Comparison of ENCODE assay signal across 1 cellular context in the genomic region with DNA sequence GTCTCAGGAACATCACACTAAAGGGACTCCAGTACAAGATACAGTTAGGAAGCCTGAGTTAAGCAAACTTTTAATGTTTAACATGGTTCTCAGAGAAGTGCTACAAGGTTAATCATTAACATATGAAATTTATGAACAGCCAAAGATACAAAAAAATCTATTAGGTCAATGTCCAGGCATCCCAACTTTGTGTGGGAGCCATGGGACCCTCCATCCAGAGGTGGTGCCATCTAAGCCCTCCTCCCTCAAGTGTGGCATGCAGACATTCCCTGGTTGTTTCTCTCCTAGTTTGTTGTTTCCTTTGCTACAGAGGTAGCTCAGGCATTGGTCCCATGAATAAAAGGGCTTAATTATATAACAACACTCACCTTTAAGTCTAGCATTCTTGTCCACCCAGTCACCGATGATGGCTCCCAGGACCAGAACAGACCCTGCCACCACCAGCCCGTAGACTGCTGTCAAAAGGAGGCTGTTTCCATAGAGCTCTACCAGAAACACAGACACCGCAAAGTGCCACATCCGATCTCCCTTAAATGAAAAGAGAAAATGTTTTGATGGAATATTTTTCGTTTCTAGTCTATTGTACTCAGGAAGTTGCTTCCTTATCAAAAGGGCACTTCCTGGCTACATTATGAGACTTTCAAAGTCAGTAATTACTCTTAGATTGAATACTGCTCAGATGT.
TF ChIP-seq lines count a peak whose summit lies in the region.

No MANE protein-coding gene starts in this region.

TF ChIP-seq in GM23338, 12 proteins besides CTCF, POLR2A, EP300 and RAD21 (continued from another document):
- TF ChIP-seq, protein P1, sequence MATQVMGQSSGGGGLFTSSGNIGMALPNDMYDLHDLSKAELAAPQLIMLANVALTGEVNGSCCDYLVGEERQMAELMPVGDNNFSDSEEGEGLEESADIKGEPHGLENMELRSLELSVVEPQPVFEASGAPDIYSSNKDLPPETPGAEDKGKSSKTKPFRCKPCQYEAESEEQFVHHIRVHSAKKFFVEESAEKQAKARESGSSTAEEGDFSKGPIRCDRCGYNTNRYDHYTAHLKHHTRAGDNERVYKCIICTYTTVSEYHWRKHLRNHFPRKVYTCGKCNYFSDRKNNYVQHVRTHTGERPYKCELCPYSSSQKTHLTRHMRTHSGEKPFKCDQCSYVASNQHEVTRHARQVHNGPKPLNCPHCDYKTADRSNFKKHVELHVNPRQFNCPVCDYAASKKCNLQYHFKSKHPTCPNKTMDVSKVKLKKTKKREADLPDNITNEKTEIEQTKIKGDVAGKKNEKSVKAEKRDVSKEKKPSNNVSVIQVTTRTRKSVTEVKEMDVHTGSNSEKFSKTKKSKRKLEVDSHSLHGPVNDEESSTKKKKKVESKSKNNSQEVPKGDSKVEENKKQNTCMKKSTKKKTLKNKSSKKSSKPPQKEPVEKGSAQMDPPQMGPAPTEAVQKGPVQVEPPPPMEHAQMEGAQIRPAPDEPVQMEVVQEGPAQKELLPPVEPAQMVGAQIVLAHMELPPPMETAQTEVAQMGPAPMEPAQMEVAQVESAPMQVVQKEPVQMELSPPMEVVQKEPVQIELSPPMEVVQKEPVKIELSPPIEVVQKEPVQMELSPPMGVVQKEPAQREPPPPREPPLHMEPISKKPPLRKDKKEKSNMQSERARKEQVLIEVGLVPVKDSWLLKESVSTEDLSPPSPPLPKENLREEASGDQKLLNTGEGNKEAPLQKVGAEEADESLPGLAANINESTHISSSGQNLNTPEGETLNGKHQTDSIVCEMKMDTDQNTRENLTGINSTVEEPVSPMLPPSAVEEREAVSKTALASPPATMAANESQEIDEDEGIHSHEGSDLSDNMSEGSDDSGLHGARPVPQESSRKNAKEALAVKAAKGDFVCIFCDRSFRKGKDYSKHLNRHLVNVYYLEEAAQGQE (IDR thresholded peaks at IDR 0.05; ENCODE audit: unreplicated experiment): no peak
